Comparison of ENCODE assay signal across 9 cellular contexts in the genomic region with DNA sequence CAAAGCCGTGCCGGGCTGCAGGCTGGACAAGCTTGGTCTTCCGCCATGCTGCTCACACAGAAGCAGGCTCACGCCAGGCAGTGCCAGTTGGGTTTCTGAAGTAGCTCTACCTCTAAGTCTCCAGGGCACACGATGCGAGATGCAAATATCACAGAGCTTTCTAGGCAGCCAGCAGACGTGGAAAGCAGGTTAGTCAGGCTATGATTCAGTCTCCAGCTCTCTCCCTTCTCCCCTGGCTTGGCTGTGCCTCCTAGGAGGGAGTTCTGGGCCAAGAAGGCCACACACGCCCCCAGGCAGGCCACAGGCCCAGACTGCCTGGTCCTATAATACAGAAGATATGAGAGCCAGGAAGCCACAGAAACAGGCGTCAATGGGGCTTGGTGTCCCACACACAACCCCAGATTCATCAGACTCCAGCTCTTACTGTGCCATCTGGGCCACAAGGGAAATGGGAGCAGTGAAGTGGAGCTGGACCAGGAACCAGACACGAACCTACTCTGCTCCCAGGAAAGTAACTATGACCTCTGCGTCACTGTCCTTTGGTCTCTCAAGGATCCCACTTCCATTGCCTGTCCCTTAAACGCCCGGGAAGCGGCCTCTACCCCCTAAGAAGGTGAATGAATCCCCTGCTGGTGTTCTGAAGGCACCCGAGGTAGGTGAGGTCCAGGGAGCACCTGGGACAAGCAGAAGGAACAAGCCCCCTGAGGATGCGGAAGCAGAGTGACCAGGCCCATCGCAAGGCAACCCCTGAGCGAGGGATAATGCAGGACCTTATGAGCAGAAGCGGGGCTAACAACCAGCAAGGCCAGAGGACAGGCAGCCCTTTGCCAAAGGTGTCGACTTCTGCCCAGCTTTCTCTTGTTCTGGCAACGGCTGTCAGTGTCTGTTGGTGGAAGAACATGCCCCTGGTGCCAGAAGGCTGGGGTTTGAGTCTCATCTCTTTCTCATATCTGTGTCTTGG.
DNase-seq lines count a peak whose midpoint lies in the region; ATAC-seq, FAIRE-seq and TF ChIP-seq lines count a peak whose summit lies in the region.
"Had no signal": no experiment of that assay in that cellular context is flagged by ENCODE, and none has a peak within 500 bp of the region (broad histone marks: within the 10 kb centered on the region; RNA-seq: fewer than 3 reads in every experiment).

No MANE protein-coding gene starts in this region.

- H3K9me3 ChIP-seq in fibroblast of lung (ENCODE audit: control insufficient read depth, insufficient read depth, low read depth, low read length) (no peaks in the 10 kb centered on the region), skeletal muscle satellite cell (replicated peaks; ENCODE audit: low read length) (no peaks in the 10 kb centered on the region)
- H3K9me3 ChIP-seq in CD4-positive, alpha-beta T cell (ENCODE audit: control insufficient read depth, low read length): no peaks in the 10 kb centered on the region

- no peaks in the 10 kb centered on the region for H4K20me1 ChIP-seq in fibroblast of lung (ENCODE audit: control insufficient read depth, extremely low read depth, insufficient read depth, low read length)

- no peaks in the 10 kb centered on the region for H3K9me3 Mint-ChIP-seq in CD4-positive, alpha-beta T cell

- H3K9ac ChIP-seq in fibroblast of lung (ENCODE audit: insufficient read depth, low read length): no peak overlapping the region
- H3K9ac ChIP-seq in skeletal muscle satellite cell (ENCODE audit: low read depth, low read length): no peak overlapping the region

- no peak overlapping the region for H3K4me3 Mint-ChIP-seq in CD4-positive, alpha-beta T cell

- no peaks in the 10 kb centered on the region for H3K27me3 ChIP-seq in fibroblast of lung (ENCODE audit: control insufficient read depth, insufficient read depth, low read length)
- H3K27me3 ChIP-seq in skeletal muscle satellite cell (ENCODE audit: control insufficient read depth, insufficient read depth, low read length): no peaks in the 10 kb centered on the region
- H3K27me3 ChIP-seq in CD4-positive, alpha-beta T cell (ENCODE audit: control insufficient read depth, insufficient read depth, low read length): no peaks in the 10 kb centered on the region

- H3K36me3 ChIP-seq in fibroblast of lung (ENCODE audit: control insufficient read depth, insufficient read depth, low read length): no peaks in the 10 kb centered on the region
- H3K36me3 ChIP-seq in skeletal muscle satellite cell (ENCODE audit: insufficient read depth, low read length): no peaks in the 10 kb centered on the region

- H3K36me3 Mint-ChIP-seq in CD4-positive, alpha-beta T cell (ENCODE audit: low read depth): no peaks in the 10 kb centered on the region

- CTCF ChIA-PET in CD4-positive, alpha-beta T cell (lab: Charles Lee): no interaction called here

- no peak for FAIRE-seq in RCC 7860 (lab: Jason Lieb, UNC)
- no peak for FAIRE-seq in frontal cortex (lab: Jason Lieb, UNC)

- POLR2A ChIA-PET in CD4-positive, alpha-beta T cell (lab: Charles Lee): no interaction called here

- ATAC-seq in CD4-positive, alpha-beta T cell (ENCODE audit: poor library complexity): no peak

- no peak for TF ChIP-seq CTCF in fibroblast of lung (conservative IDR thresholded peaks at IDR 0.05 in 1 of 2, IDR thresholded peaks at IDR 0.05 in 1 of 2; ENCODE audit: low read depth in 1 of 2, low read length in 2 of 2)
- TF ChIP-seq CTCF in CD4-positive, alpha-beta T cell (IDR thresholded peaks at IDR 0.05): no peak

- no peaks in the 10 kb centered on the region for H3K27me3 Mint-ChIP-seq in CD4-positive, alpha-beta T cell

- peak overlapping the region; percentile 42 for H3K27ac ChIP-seq in fibroblast of lung (ENCODE audit: insufficient read depth, low read length)
- H3K27ac ChIP-seq in CD4-positive, alpha-beta T cell (ENCODE audit: low read depth, low read length): no peak overlapping the region

- peaks cover 3% of the 10 kb centered on the region for H3K79me2 ChIP-seq in fibroblast of lung (ENCODE audit: control insufficient read depth, insufficient read depth, low read length)

- H3K4me3 ChIP-seq in fibroblast of lung (replicated peaks in 1 of 4; ENCODE audit: control extremely low read depth in 1 of 4, insufficient read depth in 1 of 4, low read depth in 3 of 4, low read length in 4 of 4): no peak overlapping the region
- H3K4me3 ChIP-seq in skeletal muscle satellite cell (ENCODE audit: low read length): no peak overlapping the region
- H3K4me3 ChIP-seq: skin epidermis had no signal

- peak overlapping the region; percentile 34 for H2AFZ ChIP-seq in fibroblast of lung (ENCODE audit: low read length)

- DNase-seq in GM03348 (ENCODE audit: low spot score) (peak; percentile 59), RCC 7860 (ENCODE audit: low spot score) (peak; percentile 21), fibroblast of lung (ENCODE audit: low read depth in 2 of 2) (peak; percentile 31 to 88), NCI-H2081 (lab: John Stamatoyannopoulos, UW) (no peak), RKO (ENCODE audit: low spot score) (no peak), frontal cortex (ENCODE audit: low spot score in 2 of 2) (no peak)
- no peak for DNase-seq in CD4-positive, alpha-beta T cell

- H3K4me2 ChIP-seq in fibroblast of lung (ENCODE audit: extremely low read depth, insufficient read depth, low read length) (peak overlapping the region; percentile 75), skeletal muscle satellite cell (ENCODE audit: low read length) (peak overlapping the region; percentile 18)

- H3K4me1 ChIP-seq in fibroblast of lung (ENCODE audit: control insufficient read depth, extremely low read depth, insufficient read depth, low read length) (peaks cover 7% of the 10 kb centered on the region), skeletal muscle satellite cell (ENCODE audit: control insufficient read depth, insufficient read depth, low read length) (peaks cover 27% of the 10 kb centered on the region)

- H3K4me1 Mint-ChIP-seq in CD4-positive, alpha-beta T cell (ENCODE audit: low read depth): peaks cover 36% of the 10 kb centered on the region

- intact Hi-C loops in CD4-positive, alpha-beta T cell (cut with DNase I, micrococcal nuclease): loop anchor here in 1 of 2 experiments (5.0 kb wide), 1 partner anchor 89 kb away; no protein-coding TSS in a partner anchor

- H3K27ac Mint-ChIP-seq in CD4-positive, alpha-beta T cell: no peak overlapping the region

Comparison
In these comparisons a context has a peak if more than half of its experiments do, and no peak if none do; other contexts are left out.
1. DNase-seq: peak in GM03348 (single experiment), RCC 7860 (single experiment) and fibroblast of lung (2 of 2); none in NCI-H2081 (0 of 2), RKO (single experiment), frontal cortex (0 of 2) and CD4-positive, alpha-beta T cell (0 of 10).